ENCODE assay signal across 10 cellular contexts in the genomic region with DNA sequence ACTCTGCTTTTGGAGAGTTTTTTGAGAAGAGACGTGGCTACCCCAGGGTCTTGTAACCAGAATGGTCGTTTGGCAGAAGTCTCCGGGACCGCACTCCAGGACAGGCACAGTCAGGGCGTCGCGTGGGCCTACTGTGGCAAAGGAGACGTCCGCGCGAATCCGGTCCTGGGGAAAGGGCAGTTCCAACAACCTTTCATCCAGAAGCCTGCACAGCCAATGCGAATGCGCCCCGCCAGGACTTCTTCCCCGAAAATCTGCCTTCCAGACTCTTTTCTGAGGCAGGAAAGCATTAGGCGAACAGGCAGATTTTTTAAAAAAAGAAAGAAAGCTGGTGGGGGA. TPM values are rescaled to one million over a fixed set of nuclear protein-coding genes. Genes with fewer than 3 reads are reported as not detected.
DNase-seq lines count a peak whose midpoint lies in the region; ATAC-seq, FAIRE-seq and TF ChIP-seq lines count a peak whose summit lies in the region.
"Had no signal": no experiment of that assay in that cellular context is flagged by ENCODE, and none has a peak within 500 bp of the region (broad histone marks: within the 10 kb centered on the region; RNA-seq: fewer than 3 reads in every experiment).

No MANE protein-coding gene starts in this region.

- DNase-seq in heart right ventricle (no peak), Right ventricle myocardium inferior (ENCODE audit: missing footprints) (no peak), bronchial epithelial cell (ENCODE audit: low read depth) (no peak), mesothelial cell of epicardium (ENCODE audit: low spot score in 2 of 2, unreplicated experiment in 2 of 2) (no peak), GM19240 (ENCODE audit: insufficient read length, low spot score) (no peak), NCI-H345 (lab: John Stamatoyannopoulos, UW) (no peak)
- DNase-seq in effector CD4-positive, alpha-beta T cell = no peak
- no peak for DNase-seq in activated CD8-positive, alpha-beta memory T cell treated with anti-CD3 and anti-CD28 coated beads, Interleukin-2, amount 10 ng/mL, durations not matched to agents 7 days and 5 days

- TF ChIP-seq CTCF in heart right ventricle (IDR thresholded peaks at IDR 0.05) = no peak
- TF ChIP-seq CTCF in bronchial epithelial cell (IDR thresholded peaks at IDR 0.05; ENCODE audit: insufficient read depth, low read length, severe bottlenecking) = no peak
- TF ChIP-seq CTCF in mesothelial cell of epicardium (IDR thresholded peaks at IDR 0.05; ENCODE audit: unreplicated experiment) = no peak

- H3K4me3 Mint-ChIP-seq in mesothelial cell of epicardium = peak overlapping the region; percentile 39
- H3K4me3 Mint-ChIP-seq in activated CD8-positive, alpha-beta memory T cell treated with anti-CD3 and anti-CD28 coated beads, Interleukin-2, amount 10 ng/mL, durations not matched to agents 7 days and 5 days = no peak overlapping the region

- peaks cover 30% of the 10 kb centered on the region for H3K4me1 Mint-ChIP-seq in mesothelial cell of epicardium
- peaks cover 19% of the 10 kb centered on the region for H3K4me1 Mint-ChIP-seq in activated CD8-positive, alpha-beta memory T cell treated with anti-CD3 and anti-CD28 coated beads, Interleukin-2, amount 10 ng/mL, durations not matched to agents 7 days and 5 days

- H3K27me3 Mint-ChIP-seq in mesothelial cell of epicardium (ENCODE audit: low read depth) = peaks cover 99% of the 10 kb centered on the region
- peaks cover 89% of the 10 kb centered on the region for H3K27me3 Mint-ChIP-seq in activated CD8-positive, alpha-beta memory T cell treated with anti-CD3 and anti-CD28 coated beads, Interleukin-2, amount 10 ng/mL, durations not matched to agents 7 days and 5 days

- 6 to 7% methylated on average over 17 of the region's 17 CpGs for WGBS in heart right ventricle, 2 donors

- CTCF ChIA-PET in activated CD8-positive, alpha-beta memory T cell treated with anti-CD3 and anti-CD28 coated beads, Interleukin-2, amount 10 ng/mL, durations not matched to agents 7 days and 5 days (lab: Charles Lee) = interaction anchor here (0.9 to 1.6 kb wide), 2 partner anchors 13 to 20 kb away, joined by 3 to 10 read pairs; no protein-coding TSS in a partner anchor

- H3K4me1 ChIP-seq in heart right ventricle = peaks cover 0 to 42% (median 25%) of the 10 kb centered on the region in 9 donors

- H3K9me3 ChIP-seq in heart right ventricle = no peaks in the 10 kb centered on the region

- peak overlapping the region in 9 of 10 donors; percentile 16 to 58 (median 52) for H3K4me3 ChIP-seq in heart right ventricle
- H3K4me3 ChIP-seq in bronchial epithelial cell (ENCODE audit: low read depth, low read length) = peak overlapping the region; percentile 16
- H3K4me3 ChIP-seq: SK-N-MC had no signal

- H3K36me3 ChIP-seq in heart right ventricle (no peaks in the 10 kb centered on the region), bronchial epithelial cell (ENCODE audit: control insufficient read depth, insufficient read depth, low read length) (no peaks in the 10 kb centered on the region)

- H3K36me3 Mint-ChIP-seq in mesothelial cell of epicardium = no peaks in the 10 kb centered on the region
- peaks cover 2% of the 10 kb centered on the region for H3K36me3 Mint-ChIP-seq in activated CD8-positive, alpha-beta memory T cell treated with anti-CD3 and anti-CD28 coated beads, Interleukin-2, amount 10 ng/mL, durations not matched to agents 7 days and 5 days

- ATAC-seq in heart right ventricle (no peak), Right ventricle myocardium inferior (no peak)
- no peak for ATAC-seq in activated CD8-positive, alpha-beta memory T cell treated with anti-CD3 and anti-CD28 coated beads, Interleukin-2, amount 10 ng/mL, durations not matched to agents 7 days and 5 days

- no peak for FAIRE-seq in bronchial epithelial cell (lab: Jason Lieb, UNC)
- FAIRE-seq: G401.6 had no signal

- H3K9me3 Mint-ChIP-seq in mesothelial cell of epicardium = no peaks in the 10 kb centered on the region
- H3K9me3 Mint-ChIP-seq in activated CD8-positive, alpha-beta memory T cell treated with anti-CD3 and anti-CD28 coated beads, Interleukin-2, amount 10 ng/mL, durations not matched to agents 7 days and 5 days (ENCODE audit: low read depth) = peaks cover 3% of the 10 kb centered on the region

- no peak overlapping the region for H3K27ac Mint-ChIP-seq in mesothelial cell of epicardium
- H3K27ac Mint-ChIP-seq in activated CD8-positive, alpha-beta memory T cell treated with anti-CD3 and anti-CD28 coated beads, Interleukin-2, amount 10 ng/mL, durations not matched to agents 7 days and 5 days = no peak overlapping the region

- no peak overlapping the region for H3K27ac ChIP-seq in heart right ventricle
- H3K27ac ChIP-seq: SK-N-MC had no signal

- peaks cover 8 to 99% (median 94%) of the 10 kb centered on the region in 7 donors for H3K27me3 ChIP-seq in heart right ventricle
- H3K27me3 ChIP-seq in bronchial epithelial cell (ENCODE audit: control insufficient read depth, insufficient read depth, low read length) = peaks cover 45% of the 10 kb centered on the region

- intact Hi-C loops in heart right ventricle (cut with DNase I) (no loop called here), Right ventricle myocardium inferior (cut with DNase I) (no loop called here)

RNA-seq across cellular contexts. Expression of a gene that starts 2.0 kb away (rescaled TPM):
- total RNA-seq in heart right ventricle = under 1 TPM in 4 of 10 donors, not detected in 6; 0.07 to 0.24 (median 0.13) TPM
- under 1 TPM; 0.04 to 0.22 TPM for polyA plus RNA-seq in heart right ventricle
- 0.14 TPM for total RNA-seq in Right ventricle myocardium inferior
- not detected in 2 replicates for total RNA-seq in bronchial epithelial cell
- 1.7 to 2.5 TPM (median 2.3 TPM) in 3 replicates for total RNA-seq in mesothelial cell of epicardium
- not detected for total RNA-seq in activated CD8-positive, alpha-beta memory T cell treated with anti-CD3 and anti-CD28 coated beads, Interleukin-2, amount 10 ng/mL, durations not matched to agents 7 days and 5 days
